Comparison of ENCODE assay signal across 1 cellular context in genomic region chr2:38360177-38360576, GRCh38.
TF ChIP-seq lines count a peak whose summit lies in the region.

No MANE protein-coding gene starts in this region.

TF ChIP-seq in H1, 55 proteins besides CTCF, POLR2A, EP300 and RAD21 (continued from another document):
- TF ChIP-seq ATF3 (IDR thresholded peaks at IDR 0.05; ENCODE audit: insufficient read depth, low read depth, low read length), result no peak
- no peak for TF ChIP-seq CTBP2 (IDR thresholded peaks at IDR 0.05; ENCODE audit: borderline replicate concordance, insufficient read depth, insufficient read length, low read length)
- TF ChIP-seq FOSL1 (IDR thresholded peaks at IDR 0.05; ENCODE audit: insufficient read depth, low read depth, low read length), result no peak
- TF ChIP-seq POLR2AphosphoS5 (IDR thresholded peaks at IDR 0.05; ENCODE audit: low read depth, low read length), result no peak
- TF ChIP-seq MAFK (IDR thresholded peaks at IDR 0.05; ENCODE audit: low read depth, low read length), result no peak
- no peak for TF ChIP-seq TEAD4 (IDR thresholded peaks at IDR 0.05; ENCODE audit: low read depth, low read length)
- TF ChIP-seq TCF12 (IDR thresholded peaks at IDR 0.05; ENCODE audit: low read depth, low read length), result no peak
- TF ChIP-seq SRF (IDR thresholded peaks at IDR 0.05; ENCODE audit: low read depth, low read length), result no peak
- no peak for TF ChIP-seq SP2 (IDR thresholded peaks at IDR 0.05; ENCODE audit: low read length)
- no peak for TF ChIP-seq RBBP5 (IDR thresholded peaks at IDR 0.05; ENCODE audit: borderline replicate concordance, low read depth, low read length)
- no peak for TF ChIP-seq GABPA (IDR thresholded peaks at IDR 0.05; ENCODE audit: borderline replicate concordance, insufficient read depth, low read length)
- no peak for TF ChIP-seq GTF2F1 (IDR thresholded peaks at IDR 0.05; ENCODE audit: borderline replicate concordance, low read depth, low read length)
- no peak for TF ChIP-seq CBX8 (IDR thresholded peaks at IDR 0.05; ENCODE audit: borderline replicate concordance, low read depth, low read length)
